27 cellular contexts compared by ENCODE assay signal in the genomic region with DNA sequence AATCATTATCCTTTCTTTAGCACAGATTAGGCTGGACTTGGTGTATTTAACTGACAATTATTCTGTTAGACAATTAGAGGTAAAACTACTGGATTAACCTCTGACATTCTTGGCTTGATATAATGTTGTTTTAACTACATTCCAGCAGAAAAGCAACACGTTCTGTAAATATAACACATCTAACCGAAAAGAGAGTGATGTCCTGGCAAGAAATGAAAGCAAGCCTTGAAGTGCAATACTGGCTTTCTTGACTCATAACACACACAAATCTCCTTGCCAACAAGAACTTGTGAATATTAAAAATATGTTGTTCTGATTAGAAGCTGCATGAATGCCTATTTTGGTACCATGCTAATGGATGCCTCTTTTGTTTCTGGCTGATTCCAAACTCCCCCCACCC.
"Had no signal": no experiment of that assay in that cellular context is flagged by ENCODE, and none has a peak within 500 bp of the region (broad histone marks: within the 10 kb centered on the region; RNA-seq: fewer than 3 reads in every experiment).

No MANE protein-coding gene starts in this region.

- H3K4me3 ChIP-seq: coronary artery, esophagus muscularis mucosa, left lung, ovary, psoas muscle, right lobe of liver, suprapubic skin, transverse colon, upper lobe of right lung, uterus had no signal

- H3K27me3 ChIP-seq: esophagus muscularis mucosa, left lung, ovary, suprapubic skin, transverse colon, upper lobe of right lung, uterus had no signal

- H3K4me1 ChIP-seq: left lung, psoas muscle, right lobe of liver, suprapubic skin, transverse colon, upper lobe of right lung, uterus had no signal

- DNase-seq: dermis blood vessel endothelial cell; effector memory CD4-positive, alpha-beta T cell; left cardiac atrium; left lung; mesenchymal stem cell; naive thymus-derived CD4-positive, alpha-beta T cell; occipital lobe; ovary; posterior cingulate gyrus; psoas muscle; retina; right lobe of liver; small intestine; stimulated activated CD4-positive, alpha-beta T cell treated with anti-CD3 and anti-CD28 coated beads, Interleukin-15, amount 100 ng/mL, for 24 hours; stimulated activated CD4-positive, alpha-beta T cell treated with anti-CD3 and anti-CD28 coated beads, Interleukin-2, amount 100 ng/mL, for 48 hours; stimulated activated naive CD4-positive, alpha-beta T cell; stimulated activated naive CD8-positive, alpha-beta T cell treated with anti-CD3 and anti-CD28 coated beads, Interleukin-15, amount 100 ng/mL, for 72 hours; transverse colon; upper lobe of right lung; uterus had no signal

- H3K36me3 ChIP-seq: esophagus muscularis mucosa, left lung, ovary, right lobe of liver, suprapubic skin, transverse colon, upper lobe of right lung, uterus had no signal

- ATAC-seq: left cardiac atrium; left lung; naive thymus-derived CD4-positive, alpha-beta T cell; psoas muscle; right lobe of liver; stimulated activated naive CD8-positive, alpha-beta T cell treated with anti-CD3 and anti-CD28 coated beads, Interleukin-15, amount 100 ng/mL, for 72 hours; upper lobe of right lung had no signal

- H3K4me1 Mint-ChIP-seq: mesothelial cell of epicardium had no signal

- H3K27ac ChIP-seq: coronary artery, esophagus muscularis mucosa, left lung, ovary, psoas muscle, right lobe of liver, suprapubic skin, transverse colon, upper lobe of right lung, uterus had no signal

- H3K36me3 Mint-ChIP-seq: mesothelial cell of epicardium had no signal

- H3K27me3 Mint-ChIP-seq: stimulated activated naive CD8-positive, alpha-beta T cell treated with anti-CD3 and anti-CD28 coated beads, Interleukin-15, amount 100 ng/mL, for 72 hours had no signal

- FAIRE-seq: endothelial cell of umbilical vein, frontal cortex, islet of Langerhans, small intestine had no signal

- H3K27ac Mint-ChIP-seq: mesothelial cell of epicardium; stimulated activated naive CD8-positive, alpha-beta T cell treated with anti-CD3 and anti-CD28 coated beads, Interleukin-15, amount 100 ng/mL, for 72 hours had no signal

- H3K4me3 Mint-ChIP-seq: mesothelial cell of epicardium; naive thymus-derived CD4-positive, alpha-beta T cell; stimulated activated naive CD8-positive, alpha-beta T cell treated with anti-CD3 and anti-CD28 coated beads, Interleukin-15, amount 100 ng/mL, for 72 hours had no signal
